Comparison of ENCODE assay signal across 20 cellular contexts in the genomic region with DNA sequence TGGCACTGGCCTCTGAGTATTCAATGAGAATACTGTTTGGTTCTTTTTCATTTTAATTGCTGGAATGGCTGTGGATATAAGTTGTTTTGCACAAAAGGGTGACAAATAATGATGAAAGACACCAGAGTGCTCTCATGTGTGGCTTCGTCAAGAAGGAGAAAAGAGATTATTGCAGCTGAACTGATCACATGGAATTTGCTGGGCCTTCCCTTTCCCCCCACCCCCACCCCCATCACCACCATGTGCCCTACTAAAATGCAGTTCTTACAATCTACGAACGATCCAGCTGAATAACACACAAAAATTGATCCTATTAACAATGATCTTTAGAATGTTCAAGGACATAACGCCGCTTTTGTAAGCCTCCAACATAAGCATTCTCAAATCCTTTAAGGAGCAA.
"Had no signal": no experiment of that assay in that cellular context is flagged by ENCODE, and none has a peak within 500 bp of the region (broad histone marks: within the 10 kb centered on the region; RNA-seq: fewer than 3 reads in every experiment).

No MANE protein-coding gene starts in this region.

- H3K9me3 Mint-ChIP-seq: nephron progenitor cell; stimulated activated memory B cell treated with anti-CD40 and anti-IgM and Interleukin-4, amounts not matched to agents 10 μg/mL and 1 μg/mL and 100 μg/mL, for 72 hours; stimulated activated naive CD8-positive, alpha-beta T cell treated with anti-CD3 and anti-CD28 coated beads, Interleukin-15, Interleukin-2, amounts not matched to agents 100 ng/mL and 50 ng/mL, for 24 hours had no signal

- H3K4me3 ChIP-seq: colonic mucosa, ovary, prostate gland, right lobe of liver, thoracic aorta, transverse colon had no signal

- H3K27me3 Mint-ChIP-seq: stimulated activated memory B cell treated with anti-CD40 and anti-IgM and Interleukin-4, amounts not matched to agents 10 μg/mL and 1 μg/mL and 100 μg/mL, for 72 hours; stimulated activated naive CD8-positive, alpha-beta T cell treated with anti-CD3 and anti-CD28 coated beads, Interleukin-15, Interleukin-2, amounts not matched to agents 100 ng/mL and 50 ng/mL, for 24 hours had no signal

- H3K9me3 ChIP-seq: colonic mucosa, ovary, prostate gland, right lobe of liver, thoracic aorta, transverse colon had no signal

- H3K4me1 Mint-ChIP-seq: naive thymus-derived CD4-positive, alpha-beta T cell; stimulated activated memory B cell treated with anti-CD40 and anti-IgM and Interleukin-4, amounts not matched to agents 10 μg/mL and 1 μg/mL and 100 μg/mL, for 72 hours had no signal

- H3K27ac Mint-ChIP-seq: naive thymus-derived CD4-positive, alpha-beta T cell; nephron progenitor cell; stimulated activated memory B cell treated with anti-CD40 and anti-IgM and Interleukin-4, amounts not matched to agents 10 μg/mL and 1 μg/mL and 100 μg/mL, for 72 hours; stimulated activated naive CD8-positive, alpha-beta T cell treated with anti-CD3 and anti-CD28 coated beads, Interleukin-15, Interleukin-2, amounts not matched to agents 100 ng/mL and 50 ng/mL, for 24 hours had no signal

- ATAC-seq: esophagus mucosa; left colon; naive thymus-derived CD4-positive, alpha-beta T cell; right lobe of liver; stimulated activated memory B cell treated with anti-CD40 and anti-IgM and Interleukin-4, amounts not matched to agents 10 μg/mL and 1 μg/mL and 100 μg/mL, for 72 hours had no signal

- H3K27ac ChIP-seq: colonic mucosa, ovary, prostate gland, right lobe of liver, thoracic aorta, transverse colon had no signal

- H3K27me3 ChIP-seq: colonic mucosa, ovary, right lobe of liver, transverse colon had no signal

- H3K4me3 Mint-ChIP-seq: naive thymus-derived CD4-positive, alpha-beta T cell; nephron progenitor cell; stimulated activated memory B cell treated with anti-CD40 and anti-IgM and Interleukin-4, amounts not matched to agents 10 μg/mL and 1 μg/mL and 100 μg/mL, for 72 hours; stimulated activated naive CD8-positive, alpha-beta T cell treated with anti-CD3 and anti-CD28 coated beads, Interleukin-15, Interleukin-2, amounts not matched to agents 100 ng/mL and 50 ng/mL, for 24 hours had no signal

- DNase-seq: colonic mucosa; dermis blood vessel endothelial cell; effector CD8-positive, alpha-beta T cell; kidney; left colon; mesendoderm; naive thymus-derived CD4-positive, alpha-beta T cell; nephron progenitor cell; nucleus accumbens; ovary; right lobe of liver; stimulated activated CD4-positive, alpha-beta T cell treated with anti-CD3 and anti-CD28 coated beads, Interleukin-15, amount 100 ng/mL, for 24 hours; stimulated activated CD4-positive, alpha-beta T cell treated with anti-CD3 and anti-CD28 coated beads, Interleukin-1b, Interleukin-23, amount 100 ng/mL, for 48 hours; stimulated activated CD4-positive, alpha-beta T cell treated with anti-CD3 and anti-CD28 coated beads, Interleukin-4, amount 100 ng/mL, for 24 hours; transverse colon had no signal

- H3K36me3 ChIP-seq: colonic mucosa, ovary, prostate gland, right lobe of liver, thoracic aorta, transverse colon had no signal

- H3K4me1 ChIP-seq: colonic mucosa, prostate gland, right lobe of liver, transverse colon had no signal

- H3K36me3 Mint-ChIP-seq: naive thymus-derived CD4-positive, alpha-beta T cell; stimulated activated memory B cell treated with anti-CD40 and anti-IgM and Interleukin-4, amounts not matched to agents 10 μg/mL and 1 μg/mL and 100 μg/mL, for 72 hours had no signal
